7 cellular contexts compared by ENCODE assay signal in the genomic region with DNA sequence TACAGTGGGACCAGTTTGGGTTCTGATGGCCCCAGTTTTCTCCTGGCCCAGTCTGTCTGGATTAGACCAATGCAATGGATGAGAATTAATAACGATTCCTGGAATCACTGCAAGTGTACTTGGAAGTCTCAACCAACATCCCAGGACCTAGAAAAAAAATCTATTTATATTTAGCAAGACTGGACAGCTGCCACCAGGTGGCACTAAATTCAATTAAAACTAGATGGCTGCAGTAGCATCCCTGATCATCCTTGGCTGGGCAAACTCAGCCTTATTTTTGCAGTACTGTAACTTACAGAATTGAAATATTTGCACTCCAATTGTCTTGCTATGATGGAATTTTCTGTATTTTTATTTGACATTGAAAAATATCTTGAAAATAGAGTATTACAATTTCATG.
DNase-seq lines count a peak whose midpoint lies in the region; ATAC-seq and TF ChIP-seq lines count a peak whose summit lies in the region.

No MANE protein-coding gene starts in this region.

- no peak overlapping the region for H3K27ac ChIP-seq in coronary artery

- H3K4me3 Mint-ChIP-seq in nephron, result no peak overlapping the region

- no peak overlapping the region for H3K27ac Mint-ChIP-seq in nephron

- H3K4me1 Mint-ChIP-seq in nephron, result peaks cover 4% of the 10 kb centered on the region

- H3K27me3 Mint-ChIP-seq in nephron (ENCODE audit: low read depth), result no peaks in the 10 kb centered on the region

- H3K9me3 Mint-ChIP-seq in nephron, result peaks cover 9% of the 10 kb centered on the region

- no peak overlapping the region for H3K4me3 ChIP-seq in coronary artery

- peak; percentile 11 for DNase-seq in NCI-H510A (lab: John Stamatoyannopoulos, UW)
- peak; percentile 36 for DNase-seq in activated CD4-positive, alpha-beta T cell treated with anti-CD3 and anti-CD28 coated beads for 48 hours
- peak; percentile 65 for DNase-seq in fibroblast of gingiva (ENCODE audit: low read depth)
- no peak for DNase-seq in coronary artery (ENCODE audit: low spot score)

- peak; percentile 26; the same call in 1 of the 3 replicates for TF ChIP-seq CTCF in GM12872 (IDR thresholded peaks at IDR 0.05; ENCODE audit: insufficient read depth, low read depth, low read length)
- TF ChIP-seq CTCF in nephron (IDR thresholded peaks at IDR 0.05; ENCODE audit: unreplicated experiment in 3 of 3), result peak; percentile 58 to 74 (median 59)
- no peak for TF ChIP-seq CTCF in coronary artery (IDR thresholded peaks at IDR 0.05)

- ATAC-seq in HG03196 (IDR thresholded peaks at IDR 0.05; ENCODE audit: unreplicated experiment), result peak; percentile 65

- H3K36me3 Mint-ChIP-seq in nephron (ENCODE audit: low read depth), result no peaks in the 10 kb centered on the region
